ENCODE assay signal across 21 cellular contexts in the genomic region with DNA sequence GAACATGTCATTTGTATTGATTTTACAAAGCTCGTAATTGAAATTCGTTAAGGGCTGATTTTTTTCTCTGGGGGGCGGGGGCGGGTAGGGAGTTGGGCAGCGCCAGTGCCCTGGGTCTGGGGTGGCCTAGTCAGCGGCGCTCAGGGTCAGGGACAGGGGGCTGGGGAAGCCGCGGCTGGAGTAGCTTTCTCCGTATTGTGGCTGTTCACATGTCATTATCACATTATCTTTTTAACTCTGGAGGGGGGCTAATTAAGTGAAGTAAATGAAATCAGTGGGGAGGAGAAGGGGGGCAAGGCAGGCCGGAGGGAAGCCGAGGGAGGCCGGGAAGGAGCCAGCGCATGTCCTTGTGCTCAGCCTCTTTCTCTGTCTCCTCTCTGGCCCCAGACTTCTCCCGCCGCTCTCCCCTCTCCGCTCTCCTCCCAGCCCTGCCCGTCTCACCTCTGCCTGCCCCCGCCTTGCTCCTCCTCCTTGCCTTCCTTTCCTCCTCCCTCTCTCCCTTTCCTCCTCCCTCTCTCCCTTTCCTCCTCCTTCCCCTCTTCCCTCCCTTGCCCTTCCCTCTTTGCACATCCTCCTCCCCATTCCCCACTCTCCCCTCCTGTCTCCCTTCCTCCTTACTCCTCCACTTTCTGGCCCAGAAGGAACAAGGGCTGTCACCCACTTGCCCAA. TPM values are rescaled to one million over a fixed set of nuclear protein-coding genes. Genes with fewer than 3 reads are reported as not detected.
A peak's percentile ranks its signal among the peaks of the same experiment; 100 is the strongest.
DNase-seq lines count a peak whose midpoint lies in the region; ATAC-seq and TF ChIP-seq lines count a peak whose summit lies in the region.
"Had no signal": no experiment of that assay in that cellular context is flagged by ENCODE, and none has a peak within 500 bp of the region (broad histone marks: within the 10 kb centered on the region; RNA-seq: fewer than 3 reads in every experiment).

No MANE protein-coding gene starts in this region.

- H3K27ac ChIP-seq in dorsolateral prefrontal cortex (peak overlapping the region in 42 of 59 donors; percentile 17 to 85 (median 68)), neural cell (ENCODE audit: low read length) (no peak overlapping the region), colonic mucosa (no peak overlapping the region)
- H3K27ac ChIP-seq: ascending aorta, left ventricle myocardium inferior, thoracic aorta had no signal

- H3K9me3 ChIP-seq in neural cell (ENCODE audit: low read length) (no peaks in the 10 kb centered on the region), colonic mucosa (no peaks in the 10 kb centered on the region)
- H3K9me3 ChIP-seq: ascending aorta, left ventricle myocardium inferior, thoracic aorta had no signal

- TF ChIP-seq RAD21 in neural cell (conservative IDR thresholded peaks at IDR 0.05) = no peak

- H3K27me3 ChIP-seq in dorsolateral prefrontal cortex = no peaks in the 10 kb centered on the region
- peaks cover 26% of the 10 kb centered on the region for H3K27me3 ChIP-seq in neural cell (ENCODE audit: insufficient read depth, low read depth, low read length)
- H3K27me3 ChIP-seq in colonic mucosa = no peaks in the 10 kb centered on the region
- H3K27me3 ChIP-seq: ascending aorta had no signal

- H2AFZ ChIP-seq in neural cell (ENCODE audit: low read depth, low read length) = no peak overlapping the region

- DNase-seq in NCI-H1417 (lab: John Stamatoyannopoulos, UW) (peak in 2 of 3 experiments; percentile 68 to 92), NCI-H748 (lab: John Stamatoyannopoulos, UW; ENCODE audit: unreplicated experiment) (peak; percentile 69), dorsolateral prefrontal cortex (no peak), colonic mucosa (no peak), AG08396 (ENCODE audit: low spot score) (no peak)
- DNase-seq: activated CD8-positive, alpha-beta T cell treated with anti-CD3 and anti-CD28 coated beads, Interleukin-2, amount 10 ng/mL, durations not matched to agents 7 days and 5 days; activated effector memory CD4-positive, alpha-beta T cell treated with Interleukin-2 at 50 U/mL for 16 hours; Calu3; caudate nucleus; GOT3; left ventricle myocardium inferior; naive thymus-derived CD8-positive, alpha-beta T cell; NCI-H1092; NCI-H526; RPMI8226; stimulated activated naive CD4-positive, alpha-beta T cell treated with Interleukin-2 at 50 U/mL for 16 hours had no signal

- no peaks in the 10 kb centered on the region for H3K79me2 ChIP-seq in neural cell (replicated peaks; ENCODE audit: insufficient read depth, low read length)

- TF ChIP-seq CTCF in dorsolateral prefrontal cortex (IDR thresholded peaks at IDR 0.05 in 54 of 56, conservative IDR thresholded peaks at IDR 0.05 in 2 of 56; ENCODE audit: low read depth in 1 of 56, partially characterized antibody in 56 of 56) (no peak), neural cell (IDR thresholded peaks at IDR 0.05; ENCODE audit: poor library complexity, severe bottlenecking) (no peak), colonic mucosa (IDR thresholded peaks at IDR 0.05) (no peak)

- no peak for TF ChIP-seq EP300 in neural cell (conservative IDR thresholded peaks at IDR 0.05; ENCODE audit: poor library complexity, severe bottlenecking)

- H3K4me3 ChIP-seq in dorsolateral prefrontal cortex (peak overlapping the region in 2 of 59 donors; percentile 6 to 26), neural cell (ENCODE audit: low read length) (peak overlapping the region; percentile 44), colonic mucosa (no peak overlapping the region)
- H3K4me3 ChIP-seq: ascending aorta, left ventricle myocardium inferior, thoracic aorta had no signal

- intact Hi-C loops in dorsolateral prefrontal cortex (cut with DNase I) (no loop called here), colonic mucosa (cut with DNase I) (no loop called here)

- H3K4me2 ChIP-seq in neural cell (ENCODE audit: low read length) = no peak overlapping the region

- ATAC-seq in GM19023 (IDR thresholded peaks at IDR 0.05; ENCODE audit: unreplicated experiment) = no peak
- ATAC-seq: activated CD8-positive, alpha-beta T cell treated with anti-CD3 and anti-CD28 coated beads, Interleukin-2, amount 10 ng/mL, durations not matched to agents 7 days and 5 days; naive thymus-derived CD8-positive, alpha-beta T cell had no signal

- H3K4me1 ChIP-seq in colonic mucosa = no peaks in the 10 kb centered on the region
- H3K4me1 ChIP-seq: ascending aorta, left ventricle myocardium inferior had no signal

- H3F3A ChIP-seq in neural cell (ENCODE audit: insufficient read depth, low read length, poor library complexity, severe bottlenecking) = peaks cover 8% of the 10 kb centered on the region

- no peaks in the 10 kb centered on the region for H4K20me1 ChIP-seq in neural cell (ENCODE audit: insufficient read depth)

- H3K36me3 ChIP-seq in neural cell (ENCODE audit: insufficient read depth, low read length) = no peaks in the 10 kb centered on the region
- no peaks in the 10 kb centered on the region for H3K36me3 ChIP-seq in colonic mucosa

- H3K9me2 ChIP-seq in neural cell (ENCODE audit: insufficient read depth, low read length) = no peaks in the 10 kb centered on the region

- no peak overlapping the region for H3K9ac ChIP-seq in neural cell (ENCODE audit: low read length)
- H3K9ac ChIP-seq in colonic mucosa (ENCODE audit: low read depth in 2 of 2, low read length in 2 of 2) = no peak overlapping the region

TF ChIP-seq in neural cell, 6 proteins besides CTCF, POLR2A, EP300 and RAD21:
- no peak for TF ChIP-seq MXI1 (conservative IDR thresholded peaks at IDR 0.05; ENCODE audit: poor library complexity, severe bottlenecking)
- no peak for TF ChIP-seq POLR2AphosphoS5 (IDR thresholded peaks at IDR 0.05)
- TF ChIP-seq, protein P1, sequence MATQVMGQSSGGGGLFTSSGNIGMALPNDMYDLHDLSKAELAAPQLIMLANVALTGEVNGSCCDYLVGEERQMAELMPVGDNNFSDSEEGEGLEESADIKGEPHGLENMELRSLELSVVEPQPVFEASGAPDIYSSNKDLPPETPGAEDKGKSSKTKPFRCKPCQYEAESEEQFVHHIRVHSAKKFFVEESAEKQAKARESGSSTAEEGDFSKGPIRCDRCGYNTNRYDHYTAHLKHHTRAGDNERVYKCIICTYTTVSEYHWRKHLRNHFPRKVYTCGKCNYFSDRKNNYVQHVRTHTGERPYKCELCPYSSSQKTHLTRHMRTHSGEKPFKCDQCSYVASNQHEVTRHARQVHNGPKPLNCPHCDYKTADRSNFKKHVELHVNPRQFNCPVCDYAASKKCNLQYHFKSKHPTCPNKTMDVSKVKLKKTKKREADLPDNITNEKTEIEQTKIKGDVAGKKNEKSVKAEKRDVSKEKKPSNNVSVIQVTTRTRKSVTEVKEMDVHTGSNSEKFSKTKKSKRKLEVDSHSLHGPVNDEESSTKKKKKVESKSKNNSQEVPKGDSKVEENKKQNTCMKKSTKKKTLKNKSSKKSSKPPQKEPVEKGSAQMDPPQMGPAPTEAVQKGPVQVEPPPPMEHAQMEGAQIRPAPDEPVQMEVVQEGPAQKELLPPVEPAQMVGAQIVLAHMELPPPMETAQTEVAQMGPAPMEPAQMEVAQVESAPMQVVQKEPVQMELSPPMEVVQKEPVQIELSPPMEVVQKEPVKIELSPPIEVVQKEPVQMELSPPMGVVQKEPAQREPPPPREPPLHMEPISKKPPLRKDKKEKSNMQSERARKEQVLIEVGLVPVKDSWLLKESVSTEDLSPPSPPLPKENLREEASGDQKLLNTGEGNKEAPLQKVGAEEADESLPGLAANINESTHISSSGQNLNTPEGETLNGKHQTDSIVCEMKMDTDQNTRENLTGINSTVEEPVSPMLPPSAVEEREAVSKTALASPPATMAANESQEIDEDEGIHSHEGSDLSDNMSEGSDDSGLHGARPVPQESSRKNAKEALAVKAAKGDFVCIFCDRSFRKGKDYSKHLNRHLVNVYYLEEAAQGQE (IDR thresholded peaks at IDR 0.05; ENCODE audit: borderline replicate concordance) = no peak
- TF ChIP-seq SMC3 (conservative IDR thresholded peaks at IDR 0.05; ENCODE audit: poor library complexity) = no peak
- no peak for TF ChIP-seq EZH2 (IDR thresholded peaks at IDR 0.05; ENCODE audit: borderline replicate concordance, insufficient read depth, low read length, poor library complexity, severe bottlenecking)
- no peak for TF ChIP-seq TAF1 (IDR thresholded peaks at IDR 0.05; ENCODE audit: low read depth)

RNA-seq across cellular contexts. Expression of a gene that starts 38.7 kb away (rescaled TPM):
- total RNA-seq in dorsolateral prefrontal cortex (10 to 100 TPM; 18.2 to 91.9 (median 42.6) TPM), colonic mucosa (100 to 1,000 TPM; 380 to 511 TPM)
- polyA plus RNA-seq in neural cell = 0.80 and 2.6 TPM in 2 replicates
- polyA minus RNA-seq in neural cell = 2.2 and 2.7 TPM in 2 replicates
- total RNA-seq: naive thymus-derived CD8-positive, alpha-beta T cell had no signal
- polyA plus RNA-seq: CD14-positive monocyte; naive thymus-derived CD8-positive, alpha-beta T cell had no signal

Comparison
In these comparisons a context has a peak if more than half of its experiments do, and no peak if none do; other contexts are left out.
1. DNase-seq: peak in NCI-H1417 (2 of 3) and NCI-H748 (single experiment); none in dorsolateral prefrontal cortex (0 of 10), colonic mucosa (single experiment) and AG08396 (single experiment).
2. H3K27ac ChIP-seq: peak in dorsolateral prefrontal cortex (42 of 59); none in neural cell (single experiment) and colonic mucosa (single experiment).
3. RNA of a gene that starts 38.7 kb away (total RNA-seq): 380 to 511 TPM in colonic mucosa; 18.2 to 91.9 TPM in dorsolateral prefrontal cortex; every median in the first group is over 4 times any median in the second.